In the genomic region with DNA sequence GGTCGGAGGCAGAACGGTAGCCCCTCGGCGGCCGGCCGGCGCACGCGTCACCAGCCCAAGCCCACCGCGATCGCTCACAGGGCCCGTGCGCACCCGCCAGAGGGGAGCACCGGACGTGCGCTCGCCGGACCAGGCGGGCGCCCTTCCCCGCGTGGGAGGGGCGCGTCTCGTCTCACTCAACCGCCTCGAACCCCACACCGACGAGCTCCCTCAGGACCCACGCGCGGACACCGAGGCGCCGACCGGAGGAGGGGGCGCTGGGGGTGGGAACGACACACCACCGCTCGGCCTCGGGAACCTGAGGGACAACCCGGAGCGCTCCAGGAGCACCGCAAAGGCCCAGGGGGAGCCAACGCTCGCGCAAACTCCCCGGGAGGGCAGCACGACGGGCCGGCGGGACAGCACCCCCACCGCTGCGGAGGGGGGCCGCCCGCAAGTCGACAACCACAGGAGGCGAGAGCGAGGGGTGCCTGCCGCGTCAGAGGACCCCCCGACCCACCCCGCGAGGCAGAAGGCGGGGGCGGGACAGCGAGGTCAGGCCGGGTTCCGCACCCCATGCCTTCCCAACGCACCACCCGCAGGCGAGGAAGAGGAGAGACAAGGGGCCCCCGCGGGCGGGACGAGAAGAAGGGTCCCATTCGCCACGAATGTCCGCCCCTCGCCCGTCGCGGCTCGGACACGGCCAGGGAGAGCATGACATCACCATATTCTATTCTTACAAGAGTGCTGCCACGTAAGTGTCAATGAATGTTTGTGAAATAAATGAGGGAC, we compare ENCODE assay signal across 8 cellular contexts.
DNase-seq lines count a peak whose midpoint lies in the region; ATAC-seq, FAIRE-seq and TF ChIP-seq lines count a peak whose summit lies in the region.

No MANE protein-coding gene starts in this region.

- H3K4me1 ChIP-seq in small intestine (ENCODE audit: control insufficient read depth in 2 of 2, insufficient read depth in 1 of 2, low read depth in 1 of 2, low read length in 1 of 2) (no peaks in the 10 kb centered on the region), MM.1S (ENCODE audit: low read length) (no peaks in the 10 kb centered on the region)

- no peak overlapping the region for H2AFZ ChIP-seq in MM.1S (ENCODE audit: low read length)

- H3K36me3 ChIP-seq in small intestine (ENCODE audit: control insufficient read depth in 2 of 2, insufficient read depth in 2 of 2, low read length in 2 of 2), result no peaks in the 10 kb centered on the region
- no peaks in the 10 kb centered on the region for H3K36me3 ChIP-seq in MM.1S (replicated peaks; ENCODE audit: insufficient read depth, low read length)

- FAIRE-seq in small intestine (lab: Jason Lieb, UNC), result peak; percentile 64

- H3K27me3 ChIP-seq in small intestine (ENCODE audit: control insufficient read depth in 2 of 2, insufficient read depth in 2 of 2, low read length in 2 of 2), result peaks cover 4 to 8% of the 10 kb centered on the region in 2 donors
- no peaks in the 10 kb centered on the region for H3K27me3 ChIP-seq in MM.1S (replicated peaks; ENCODE audit: insufficient read depth, low read length)

- H4K20me1 ChIP-seq in MM.1S (ENCODE audit: insufficient read depth, low read length), result no peaks in the 10 kb centered on the region

- H3K27ac ChIP-seq in small intestine (ENCODE audit: low read depth in 1 of 2, low read length in 1 of 2) (no peak overlapping the region), MM.1S (ENCODE audit: low read length) (no peak overlapping the region)

- no peak for ATAC-seq in HG03565 (IDR thresholded peaks at IDR 0.05; ENCODE audit: unreplicated experiment)

- no peak overlapping the region for H3K9ac ChIP-seq in MM.1S (ENCODE audit: low read length)

- H3K9me3 ChIP-seq in small intestine (ENCODE audit: control insufficient read depth, low read depth), result no peaks in the 10 kb centered on the region
- no peaks in the 10 kb centered on the region; the same call in 1 of the 2 replicates for H3K9me3 ChIP-seq in MM.1S (replicated peaks; ENCODE audit: insufficient read depth, low read length)

- DNase-seq in GM13977 (ENCODE audit: low spot score), result peak; percentile 28
- peak; percentile 16 for DNase-seq in activated CD8-positive, alpha-beta memory T cell treated with anti-CD3 and anti-CD28 coated beads, Interleukin-2, amount 50 U/mL, for 4 hours
- peak; percentile 11 for DNase-seq in fibroblast of the aortic adventitia (ENCODE audit: low read depth)
- no peak for DNase-seq in small intestine
- no peak for DNase-seq in effector CD4-positive, alpha-beta T cell
- no peak for DNase-seq in NCI-H1092 treated with DMSO at 0.1 percent for 48 hours (lab: John Stamatoyannopoulos, UW)
- no peak for DNase-seq in MM.1S

- no peaks in the 10 kb centered on the region for H3K79me2 ChIP-seq in MM.1S (ENCODE audit: low read length)

- H3K4me3 ChIP-seq in fibroblast of the aortic adventitia (ENCODE audit: low read depth, low read length) (no peak overlapping the region), small intestine (ENCODE audit: low read depth in 1 of 2, low read length in 2 of 2) (no peak overlapping the region), MM.1S (ENCODE audit: low read length) (no peak overlapping the region)

- H3F3A ChIP-seq in MM.1S (ENCODE audit: insufficient read depth, low read length), result no peaks in the 10 kb centered on the region

- TF ChIP-seq CTCF in GM13977 (IDR thresholded peaks at IDR 0.05; ENCODE audit: extremely low read depth, insufficient read depth, missing control alignments), result no peak
- TF ChIP-seq CTCF in fibroblast of the aortic adventitia (IDR thresholded peaks at IDR 0.05; ENCODE audit: insufficient read depth, low read length), result no peak
- no peak for TF ChIP-seq CTCF in MM.1S (IDR thresholded peaks at IDR 0.05; ENCODE audit: low read length)

- H3K9me2 ChIP-seq in MM.1S (replicated peaks; ENCODE audit: insufficient read depth, low read length), result no peaks in the 10 kb centered on the region

- in situ Hi-C loops in GM13977 (cut with MboI; ENCODE audit: low pct_unique_long_range_greater_than_20kb, low sequenced_read_pairs, unreplicated experiment), result no loop called here

- 12 to 28% (median 27%) methylated on average over 48 to 88 of the region's 88 CpGs for WGBS in small intestine, 3 donors

- H3K4me2 ChIP-seq in MM.1S (ENCODE audit: low read depth, low read length), result no peak overlapping the region

Comparison
In these comparisons a context has a peak if more than half of its experiments do, and no peak if none do; other contexts are left out.
1. DNase-seq: peak in GM13977 (single experiment), activated CD8-positive, alpha-beta memory T cell treated with anti-CD3 and anti-CD28 coated beads, Interleukin-2, amount 50 U/mL, for 4 hours (single experiment) and fibroblast of the aortic adventitia (single experiment); none in small intestine (single experiment), effector CD4-positive, alpha-beta T cell (single experiment), NCI-H1092 treated with DMSO at 0.1 percent for 48 hours (single experiment) and MM.1S (single experiment).